In the genomic region with DNA sequence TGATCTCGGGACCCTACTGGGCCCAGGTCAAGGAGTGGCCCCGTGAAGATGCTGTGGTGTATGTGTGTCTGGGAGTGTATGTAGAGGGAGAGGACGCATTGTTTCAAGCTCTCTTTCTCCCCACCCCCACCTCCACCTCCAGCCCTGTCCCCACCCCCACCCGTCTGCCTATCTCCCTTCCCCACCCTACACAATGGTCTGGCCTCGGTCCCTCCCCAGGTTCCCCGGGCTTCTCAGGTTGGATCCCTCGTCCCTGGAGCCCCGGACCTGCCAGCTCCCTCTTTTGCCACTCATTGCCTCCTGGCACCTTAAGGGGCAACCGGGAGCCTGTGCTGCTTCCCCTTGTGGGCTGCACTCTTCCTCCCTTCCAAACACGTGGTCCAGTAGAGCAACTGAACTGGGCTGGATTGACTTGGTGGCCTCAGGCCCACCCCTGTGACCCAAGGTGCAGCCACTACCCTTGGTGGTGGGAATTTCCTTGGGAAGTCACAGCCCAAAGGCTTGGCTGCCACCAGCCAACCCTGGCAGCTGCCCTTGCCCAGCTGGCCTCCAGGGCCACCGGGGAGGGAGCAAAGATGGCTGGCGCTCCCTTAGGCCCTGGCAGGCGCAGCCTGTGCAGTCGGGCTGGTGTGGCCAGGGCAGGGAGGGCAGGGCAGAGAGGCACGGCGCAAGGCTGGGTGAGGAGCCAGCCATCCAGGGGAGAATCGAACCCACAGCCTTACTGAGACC, we compare ENCODE assay signal across 39 cellular contexts. TPM values are rescaled to one million over a fixed set of nuclear protein-coding genes. Genes with fewer than 3 reads are reported as not detected.
DNase-seq lines count a peak whose midpoint lies in the region; ATAC-seq, FAIRE-seq and TF ChIP-seq lines count a peak whose summit lies in the region.
"Had no signal": no experiment of that assay in that cellular context is flagged by ENCODE, and none has a peak within 500 bp of the region (broad histone marks: within the 10 kb centered on the region; RNA-seq: fewer than 3 reads in every experiment).

No MANE protein-coding gene starts in this region.

- no peak for TF ChIP-seq CTCF in chondrocyte (IDR thresholded peaks at IDR 0.05)
- no peak for TF ChIP-seq CTCF in pancreas (IDR thresholded peaks at IDR 0.05)
- no peak for TF ChIP-seq CTCF in right atrium auricular region (IDR thresholded peaks at IDR 0.05)

- intact Hi-C loops in pancreas (cut with DNase I): no loop called here

- no peaks in the 10 kb centered on the region for H3K27me3 ChIP-seq in iPS-18a (ENCODE audit: control insufficient read depth, insufficient read depth, low read length)
- no peaks in the 10 kb centered on the region for H3K27me3 ChIP-seq in pancreas
- H3K27me3 ChIP-seq in right atrium auricular region: no peaks in the 10 kb centered on the region
- H3K27me3 ChIP-seq: ovary had no signal

- peaks cover 18% of the 10 kb centered on the region for H3K4me1 ChIP-seq in ES-I3 (ENCODE audit: insufficient read depth, low read length)
- peaks cover 20% of the 10 kb centered on the region for H3K4me1 ChIP-seq in iPS-18a (ENCODE audit: control insufficient read depth, low read depth, low read length)
- peaks cover 4 to 22% (median 11%) of the 10 kb centered on the region in 3 donors for H3K4me1 ChIP-seq in pancreas
- no peaks in the 10 kb centered on the region for H3K4me1 ChIP-seq in right atrium auricular region
- H3K4me1 ChIP-seq: A549, suprapubic skin had no signal

- DNase-seq in chondrocyte (ENCODE audit: low spot score) (peak; percentile 61), pancreas (peak in 1 of 6 donors; percentile 30), SK-N-DZ (ENCODE audit: low spot score) (no peak), right atrium auricular region (ENCODE audit: low spot score) (no peak)
- no peak for DNase-seq in stimulated activated CD4-positive, alpha-beta T cell treated with anti-CD3 and anti-CD28 coated beads, Interleukin-15, amount 100 ng/mL, for 24 hours
- DNase-seq: activated CD4-positive, alpha-beta memory T cell treated with anti-CD3 and anti-CD28 coated beads, Interleukin-2, amount 10 ng/mL, durations not matched to agents 7 days and 5 days; activated CD4-positive, alpha-beta T cell treated with anti-CD3 and anti-CD28 coated beads for 1 hour; activated CD8-positive, alpha-beta memory T cell treated with anti-CD3 and anti-CD28 coated beads, Interleukin-2, amount 50 U/mL, for 4 hours; AML-193; amygdala; CD4-positive, alpha-beta memory T cell; hypothalamus; Karpas-422; kidney glomerular epithelial cell; naive thymus-derived CD8-positive, alpha-beta T cell; NCI-H2029 treated with DMSO at 0.1 percent for 48 hours; NCI-H524 treated with DMSO at 0.1 percent for 48 hours; ovary; PC-9; retina; SK-N-SH; stimulated activated naive CD4-positive, alpha-beta T cell; T-helper 2 cell had no signal

- H3K27ac ChIP-seq in iPS-18a (ENCODE audit: low read length): peak overlapping the region; percentile 71
- no peak overlapping the region for H3K27ac ChIP-seq in pancreas
- H3K27ac ChIP-seq in right atrium auricular region: no peak overlapping the region
- H3K27ac ChIP-seq: A549, HL-60, ovary, PC-9, suprapubic skin had no signal

- H3K9ac ChIP-seq in ES-I3 (ENCODE audit: low read depth, low read length) (peak overlapping the region; percentile 85), iPS-18a (ENCODE audit: low read length) (peak overlapping the region; percentile 87)
- H3K9ac ChIP-seq: SK-N-SH had no signal

- H3K4me3 Mint-ChIP-seq in chondrocyte (ENCODE audit: unreplicated experiment): no peak overlapping the region
- H3K4me3 Mint-ChIP-seq: activated CD4-positive, alpha-beta memory T cell treated with anti-CD3 and anti-CD28 coated beads, Interleukin-2, amount 10 ng/mL, durations not matched to agents 7 days and 5 days; activated naive CD4-positive, alpha-beta T cell treated with anti-CD3 and anti-CD28 coated beads, Interleukin-2, amount 50 U/mL, for 24 hours; CD4-positive, alpha-beta memory T cell; naive thymus-derived CD8-positive, alpha-beta T cell had no signal

- 70 to 76% methylated on average over 12 to 17 of the region's 17 CpGs for WGBS in pancreas, 2 donors

- no peaks in the 10 kb centered on the region for H3K9me3 ChIP-seq in ES-I3 (ENCODE audit: control insufficient read depth, insufficient read depth, low read length)
- no peaks in the 10 kb centered on the region for H3K9me3 ChIP-seq in iPS-18a (ENCODE audit: control insufficient read depth, low read depth, low read length)
- no peaks in the 10 kb centered on the region for H3K9me3 ChIP-seq in pancreas
- no peaks in the 10 kb centered on the region for H3K9me3 ChIP-seq in right atrium auricular region
- H3K9me3 ChIP-seq: A549, HAP-1, ovary, SK-N-SH, suprapubic skin had no signal

- peak overlapping the region; percentile 78 for H3K4me3 ChIP-seq in iPS-18a (ENCODE audit: low read length)
- H3K4me3 ChIP-seq in pancreas: no peak overlapping the region
- no peak overlapping the region for H3K4me3 ChIP-seq in right atrium auricular region
- H3K4me3 ChIP-seq: A549, HAP-1, ovary, PC-9, suprapubic skin had no signal

- H3K36me3 Mint-ChIP-seq in chondrocyte (ENCODE audit: low read depth): no peaks in the 10 kb centered on the region
- H3K36me3 Mint-ChIP-seq: activated naive CD4-positive, alpha-beta T cell treated with anti-CD3 and anti-CD28 coated beads, Interleukin-2, amount 50 U/mL, for 24 hours; CD4-positive, alpha-beta memory T cell; naive thymus-derived CD8-positive, alpha-beta T cell had no signal

- H3K27me3 Mint-ChIP-seq in chondrocyte (ENCODE audit: low read depth): peaks cover 39% of the 10 kb centered on the region
- H3K27me3 Mint-ChIP-seq: activated naive CD4-positive, alpha-beta T cell treated with anti-CD3 and anti-CD28 coated beads, Interleukin-2, amount 50 U/mL, for 24 hours; CD4-positive, alpha-beta memory T cell had no signal

- peaks cover 4% of the 10 kb centered on the region for H3K4me1 Mint-ChIP-seq in chondrocyte (ENCODE audit: low read depth)
- H3K4me1 Mint-ChIP-seq: activated CD4-positive, alpha-beta memory T cell treated with anti-CD3 and anti-CD28 coated beads, Interleukin-2, amount 10 ng/mL, durations not matched to agents 7 days and 5 days; activated naive CD4-positive, alpha-beta T cell treated with anti-CD3 and anti-CD28 coated beads, Interleukin-2, amount 50 U/mL, for 24 hours; CD4-positive, alpha-beta memory T cell; naive thymus-derived CD8-positive, alpha-beta T cell had no signal

- H3K9me3 Mint-ChIP-seq in chondrocyte (ENCODE audit: low read depth): no peaks in the 10 kb centered on the region
- H3K9me3 Mint-ChIP-seq: activated CD4-positive, alpha-beta memory T cell treated with anti-CD3 and anti-CD28 coated beads, Interleukin-2, amount 10 ng/mL, durations not matched to agents 7 days and 5 days; activated naive CD4-positive, alpha-beta T cell treated with anti-CD3 and anti-CD28 coated beads, Interleukin-2, amount 50 U/mL, for 24 hours; activated T-helper 2 cell treated with anti-CD3 and anti-CD28 coated beads, Interferon-gamma antibody, Interleukin-2, Interleukin-4, amounts not matched to agents 10 μg/mL and 5 μg/mL and 100 μg/mL, durations not matched to agents 14 hours and 24 hours and 36 hours; CD4-positive, alpha-beta memory T cell; naive thymus-derived CD8-positive, alpha-beta T cell had no signal

- FAIRE-seq in pancreas (lab: Jason Lieb, UNC): no peak
- FAIRE-seq: A549, GM18507, HepG2, small intestine had no signal

- H3K27ac Mint-ChIP-seq in chondrocyte (ENCODE audit: unreplicated experiment): no peak overlapping the region
- H3K27ac Mint-ChIP-seq: activated CD4-positive, alpha-beta memory T cell treated with anti-CD3 and anti-CD28 coated beads, Interleukin-2, amount 10 ng/mL, durations not matched to agents 7 days and 5 days; activated naive CD4-positive, alpha-beta T cell treated with anti-CD3 and anti-CD28 coated beads, Interleukin-2, amount 50 U/mL, for 24 hours; activated T-helper 2 cell treated with anti-CD3 and anti-CD28 coated beads, Interferon-gamma antibody, Interleukin-2, Interleukin-4, amounts not matched to agents 10 μg/mL and 5 μg/mL and 100 μg/mL, durations not matched to agents 14 hours and 24 hours and 36 hours; naive thymus-derived CD8-positive, alpha-beta T cell had no signal

- H3K36me3 ChIP-seq in ES-I3 (ENCODE audit: insufficient read depth, low read length) (no peaks in the 10 kb centered on the region), iPS-18a (ENCODE audit: control insufficient read depth, low read depth, low read length) (peaks cover 7% of the 10 kb centered on the region), pancreas (no peaks in the 10 kb centered on the region), right atrium auricular region (no peaks in the 10 kb centered on the region)
- H3K36me3 ChIP-seq: HAP-1, ovary, suprapubic skin had no signal

- ATAC-seq in pancreas (peak in 3 of 4 donors; percentile 26 to 50 (median 49)), GM21390 (IDR thresholded peaks at IDR 0.05; ENCODE audit: unreplicated experiment) (no peak)
- ATAC-seq: A549; HepG2; naive thymus-derived CD8-positive, alpha-beta T cell had no signal

RNA-seq across cellular contexts. Expression of a gene that starts 0.6 kb away (rescaled TPM):
- total RNA-seq in chondrocyte (not detected in 3 replicates), pancreas (under 1 TPM in 2 of 6 donors, not detected in 4; 0.12 to 0.16 TPM), right atrium auricular region (not detected)
- polyA plus RNA-seq in pancreas: under 1 TPM in 1 of 2 donors, not detected in 1; 0.05 TPM
- not detected in 2 replicates for polyA plus RNA-seq in SK-N-DZ (2014; cell fraction: cytosol; rRNA removed)
- polyA plus RNA-seq in SK-N-DZ (2014; cell fraction: nucleus; rRNA removed): not detected in 2 replicates
- total RNA-seq: activated CD4-positive, alpha-beta memory T cell treated with anti-CD3 and anti-CD28 coated beads, Interleukin-2, amount 10 ng/mL, durations not matched to agents 7 days and 5 days; activated T-helper 2 cell treated with anti-CD3 and anti-CD28 coated beads, Interferon-gamma antibody, Interleukin-2, Interleukin-4, amounts not matched to agents 10 μg/mL and 5 μg/mL and 100 μg/mL, durations not matched to agents 14 hours and 24 hours and 36 hours; CD4-positive, alpha-beta memory T cell; Daoy; HepG2; lower leg skin; mononuclear cell; naive thymus-derived CD8-positive, alpha-beta T cell; PC-9; urinary bladder had no signal
- polyA plus RNA-seq: A549; CD4-positive, alpha-beta memory T cell; HepG2; naive thymus-derived CD8-positive, alpha-beta T cell; SK-N-SH; urinary bladder had no signal

RNA-seq across cellular contexts. Expression of a gene that starts 46.2 kb away (rescaled TPM):
- total RNA-seq in chondrocyte (31.0 to 40.9 TPM (median 34.7 TPM) in 3 replicates), pancreas (10 to 100 TPM; 15.5 to 36.9 (median 18.3) TPM), right atrium auricular region (10 to 100 TPM; 17.0 to 18.1 TPM)
- polyA plus RNA-seq in pancreas: 10 to 100 TPM; 54.7 to 68.1 TPM
- 30.3 and 35.0 TPM in 2 replicates for polyA plus RNA-seq in SK-N-DZ (2014; cell fraction: cytosol; rRNA removed)
- 192 and 210 TPM in 2 replicates for polyA plus RNA-seq in SK-N-DZ (2014; cell fraction: nucleus; rRNA removed)
